ENCODE assay signal across 8 cellular contexts in the genomic region with DNA sequence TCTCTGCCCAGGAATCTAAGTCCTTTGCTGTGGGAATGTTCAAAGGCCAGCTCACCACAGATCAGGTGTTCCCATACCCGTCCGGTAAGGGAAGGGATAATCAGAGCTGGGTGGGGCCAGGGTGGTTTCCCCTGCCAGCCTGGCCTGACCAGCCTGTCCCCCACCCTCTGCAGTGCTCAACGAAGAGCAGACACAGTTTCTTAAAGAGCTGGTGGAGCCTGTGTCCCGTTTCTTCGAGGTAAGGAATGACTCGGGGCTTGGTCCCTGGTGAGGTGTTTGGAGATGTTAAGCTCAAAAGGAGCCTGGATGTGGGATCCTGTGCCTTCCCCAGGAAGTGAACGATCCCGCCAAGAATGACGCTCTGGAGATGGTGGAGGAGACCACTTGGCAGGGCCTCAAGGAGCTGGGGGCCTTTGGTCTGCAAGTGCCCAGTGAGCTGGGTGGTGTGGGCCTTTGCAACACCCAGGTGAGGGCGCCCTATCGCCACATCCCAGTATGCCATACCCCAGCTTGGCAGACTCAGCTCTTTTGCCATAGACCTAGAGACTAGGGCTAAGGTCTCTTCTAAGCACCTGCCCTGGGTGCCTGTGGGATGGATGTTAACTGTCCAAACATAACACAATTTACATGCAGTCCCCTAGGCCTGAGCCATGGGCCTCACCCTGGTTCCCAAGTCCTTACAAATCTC. TPM values are rescaled to one million over a fixed set of nuclear protein-coding genes. Genes with fewer than 3 reads are reported as not detected.
DNase-seq lines count a peak whose midpoint lies in the region; ATAC-seq and TF ChIP-seq lines count a peak whose summit lies in the region.

No MANE protein-coding gene starts in this region.

- intact Hi-C loops in left cardiac atrium (cut with DNase I) (no loop called here), sciatic nerve (cut with DNase I) (no loop called here)

- H3K4me3 ChIP-seq in BE2C (ENCODE audit: low read depth, low read length) (peak overlapping the region; percentile 72), H7 (ENCODE audit: insufficient read depth, low read depth, low read length) (peak overlapping the region; percentile 98)

- peak; percentile 44 to 53 for ATAC-seq in activated naive CD4-positive, alpha-beta T cell treated with anti-CD3 and anti-CD28 coated beads, Interleukin-2, amount 50 U/mL, for 72 hours
- peak in 1 of 2 donors; percentile 2 for ATAC-seq in left cardiac atrium
- ATAC-seq in sciatic nerve = peak; percentile 6

- H3K4me1 ChIP-seq in BE2C = peaks cover 5% of the 10 kb centered on the region; the same call in 1 of the 2 replicates

- H3K27me3 ChIP-seq in BE2C = no peaks in the 10 kb centered on the region
- no peaks in the 10 kb centered on the region for H3K27me3 ChIP-seq in H7 (ENCODE audit: control insufficient read depth, insufficient read depth, low read length)

- TF ChIP-seq CTCF in BE2C (IDR thresholded peaks at IDR 0.05; ENCODE audit: low read depth, low read length) = peak; percentile 57

- no peaks in the 10 kb centered on the region for H3K9me3 Mint-ChIP-seq in activated naive CD4-positive, alpha-beta T cell treated with anti-CD3 and anti-CD28 coated beads, Interleukin-2, amount 50 U/mL, for 72 hours

- H3K36me3 ChIP-seq in BE2C (peaks cover 14% of the 10 kb centered on the region), H7 (replicated peaks; ENCODE audit: control insufficient read depth, insufficient read depth, low read length) (peaks cover 35% of the 10 kb centered on the region)

- H3K36me3 Mint-ChIP-seq in activated naive CD4-positive, alpha-beta T cell treated with anti-CD3 and anti-CD28 coated beads, Interleukin-2, amount 50 U/mL, for 72 hours = peaks cover 14 to 29% of the 10 kb centered on the region in 2 donors

- H3K27ac Mint-ChIP-seq in activated naive CD4-positive, alpha-beta T cell treated with anti-CD3 and anti-CD28 coated beads, Interleukin-2, amount 50 U/mL, for 72 hours = peak overlapping the region; percentile 89 to 92

- H3K9me3 ChIP-seq in BE2C = no peaks in the 10 kb centered on the region

- DNase-seq in BE2C = peak; percentile 67
- peak; percentile 88 for DNase-seq in H7
- peak; percentile 80 for DNase-seq in RKO (ENCODE audit: low spot score)
- peak in 1 of 2 donors; percentile 68 for DNase-seq in activated naive CD4-positive, alpha-beta T cell treated with anti-CD3 and anti-CD28 coated beads, Interleukin-2, amount 50 U/mL, for 72 hours (ENCODE audit: low spot score in 2 of 2)
- DNase-seq in left cardiac atrium = peak; percentile 60
- no peak for DNase-seq in sciatic nerve (ENCODE audit: low spot score)
- no peak for DNase-seq in midbrain (lab: John Stamatoyannopoulos, UW)
- no peak for DNase-seq in KG1 (lab: John Stamatoyannopoulos, UW)

RNA-seq across cellular contexts. Expression of a gene that starts 1.0 kb away (rescaled TPM):
- 215 TPM for polyA plus RNA-seq in BE2C (2012; ENCODE audit: insufficient read depth, insufficient read length, low read depth)
- 362 and 410 TPM in 2 replicates for total RNA-seq in H7 (2014; rRNA removed; shearing (Covaris generic))
- total RNA-seq in activated naive CD4-positive, alpha-beta T cell treated with anti-CD3 and anti-CD28 coated beads, Interleukin-2, amount 50 U/mL, for 72 hours = 100 to 1,000 TPM; 360 to 445 TPM
- total RNA-seq in left cardiac atrium (1,000 to 10,000 TPM in 1 of 2 donors, 100 to 1,000 TPM in 1; 891 to 1,101 TPM), sciatic nerve (321 TPM)

RNA-seq across cellular contexts. Expression of a gene that starts 1.1 kb away (rescaled TPM):
- polyA plus RNA-seq in BE2C (2012; ENCODE audit: insufficient read depth, insufficient read length, low read depth) = 36.5 TPM
- 21.0 and 27.6 TPM in 2 replicates for total RNA-seq in H7 (2014; rRNA removed; shearing (Covaris generic))
- 10 to 100 TPM; 20.1 to 27.1 TPM for total RNA-seq in activated naive CD4-positive, alpha-beta T cell treated with anti-CD3 and anti-CD28 coated beads, Interleukin-2, amount 50 U/mL, for 72 hours
- total RNA-seq in left cardiac atrium (10 to 100 TPM; 21.3 to 22.9 TPM), sciatic nerve (32.2 TPM)

RNA-seq across cellular contexts. Expression of a gene that starts 13.6 kb away (rescaled TPM):
- 36.4 TPM for polyA plus RNA-seq in BE2C (2012; ENCODE audit: insufficient read depth, insufficient read length, low read depth)
- total RNA-seq in H7 (2014; rRNA removed; shearing (Covaris generic)) = 75.0 and 90.9 TPM in 2 replicates
- 10 to 100 TPM; 56.2 to 73.4 TPM for total RNA-seq in activated naive CD4-positive, alpha-beta T cell treated with anti-CD3 and anti-CD28 coated beads, Interleukin-2, amount 50 U/mL, for 72 hours
- total RNA-seq in left cardiac atrium = 10 to 100 TPM; 22.5 to 23.8 TPM
- total RNA-seq in sciatic nerve = 49.1 TPM

RNA-seq across cellular contexts. Expression of a gene that starts 18.5 kb away (rescaled TPM):
- polyA plus RNA-seq in BE2C (2012; ENCODE audit: insufficient read depth, insufficient read length, low read depth) = 47.8 TPM
- total RNA-seq in H7 (2014; rRNA removed; shearing (Covaris generic)) = 54.9 and 56.2 TPM in 2 replicates
- total RNA-seq in activated naive CD4-positive, alpha-beta T cell treated with anti-CD3 and anti-CD28 coated beads, Interleukin-2, amount 50 U/mL, for 72 hours = 10 to 100 TPM; 25.9 to 52.4 TPM
- total RNA-seq in left cardiac atrium (10 to 100 TPM; 18.5 to 27.5 TPM), sciatic nerve (23.8 TPM)

RNA-seq across cellular contexts. Expression of a gene that starts 21.5 kb away (rescaled TPM):
- 101 TPM for polyA plus RNA-seq in BE2C (2012; ENCODE audit: insufficient read depth, insufficient read length, low read depth)
- 185 and 231 TPM in 2 replicates for total RNA-seq in H7 (2014; rRNA removed; shearing (Covaris generic))
- total RNA-seq in activated naive CD4-positive, alpha-beta T cell treated with anti-CD3 and anti-CD28 coated beads, Interleukin-2, amount 50 U/mL, for 72 hours = 100 to 1,000 TPM; 167 to 298 TPM
- total RNA-seq in left cardiac atrium (100 to 1,000 TPM; 459 to 475 TPM), sciatic nerve (397 TPM)

Comparison
In these comparisons a context has a peak if more than half of its experiments do, and no peak if none do; other contexts are left out.
1. DNase-seq: peak in BE2C (single experiment), H7 (single experiment), RKO (single experiment) and left cardiac atrium (single experiment); none in sciatic nerve (single experiment), midbrain (single experiment) and KG1 (single experiment).